Comparison of ENCODE assay signal across 9 cellular contexts in genomic region chr18:65751145-65752085, GRCh38. TPM values are rescaled to one million over a fixed set of nuclear protein-coding genes. Genes with fewer than 3 reads are reported as not detected.
DNase-seq lines count a peak whose midpoint lies in the region; TF ChIP-seq lines count a peak whose summit lies in the region.
"Had no signal": no experiment of that assay in that cellular context is flagged by ENCODE, and none has a peak within 500 bp of the region (broad histone marks: within the 10 kb centered on the region; RNA-seq: fewer than 3 reads in every experiment).

No MANE protein-coding gene starts in this region.

- DNase-seq in AG20443 (ENCODE audit: low spot score) (peak; percentile 6), NCI-H146 (lab: John Stamatoyannopoulos, UW) (peak; percentile 97), cerebellum (ENCODE audit: low spot score) (peak; percentile 59), nephron progenitor cell (no peak), NOMO-1 treated with DMSO at 0.1 percent for 48 hours (lab: John Stamatoyannopoulos, UW; ENCODE audit: unreplicated experiment) (no peak), DMS153 (lab: John Stamatoyannopoulos, UW) (no peak), T-helper 9 cell (no peak)
- no peak for DNase-seq in activated CD4-positive, alpha-beta T cell treated with anti-CD3 and anti-CD28 coated beads, Interleukin-2, amount 50 U/mL, for 48 hours
- DNase-seq: stimulated activated CD4-positive, alpha-beta T cell treated with anti-CD3 and anti-CD28 coated beads, Interleukin-2, amount 100 ng/mL, for 48 hours had no signal

- peak overlapping the region; percentile 96 for H3K4me3 Mint-ChIP-seq in nephron progenitor cell

- no peaks in the 10 kb centered on the region for H3K36me3 Mint-ChIP-seq in nephron progenitor cell (ENCODE audit: low read depth)

- H3K27me3 Mint-ChIP-seq in nephron progenitor cell (ENCODE audit: low read depth, poor library complexity): peaks cover 25% of the 10 kb centered on the region

- H3K27ac Mint-ChIP-seq in nephron progenitor cell: peak overlapping the region; percentile 17

- peaks cover 74% of the 10 kb centered on the region for H3K4me1 Mint-ChIP-seq in nephron progenitor cell

- TF ChIP-seq CTCF in nephron progenitor cell (IDR thresholded peaks at IDR 0.05): no peak

- no peaks in the 10 kb centered on the region for H3K9me3 Mint-ChIP-seq in nephron progenitor cell

RNA-seq across cellular contexts. Expression of gene CDH7, which starts 0.6 kb away (rescaled TPM):
- total RNA-seq in cerebellum: 39.9 TPM

Comparison
In these comparisons a context has a peak if more than half of its experiments do, and no peak if none do; other contexts are left out.
1. DNase-seq: peak in AG20443 (single experiment), NCI-H146 (single experiment) and cerebellum (single experiment); none in nephron progenitor cell (single experiment), NOMO-1 treated with DMSO at 0.1 percent for 48 hours (single experiment), DMS153 (single experiment), activated CD4-positive, alpha-beta T cell treated with anti-CD3 and anti-CD28 coated beads, Interleukin-2, amount 50 U/mL, for 48 hours (0 of 2) and T-helper 9 cell (single experiment).